Comparison of ENCODE assay signal across 1 cellular context in genomic region chr1:167515893-167516321, GRCh38.
A peak's percentile ranks its signal among the peaks of the same experiment; 100 is the strongest.
TF ChIP-seq lines count a peak whose summit lies in the region.

No MANE protein-coding gene starts in this region.

TF ChIP-seq in H1, 55 proteins besides CTCF, POLR2A, EP300 and RAD21:
- no peak for TF ChIP-seq POLR2AphosphoS5 (IDR thresholded peaks at IDR 0.05; ENCODE audit: low read depth, low read length)
- no peak for TF ChIP-seq CEBPB (IDR thresholded peaks at IDR 0.05; ENCODE audit: low read depth, low read length)
- TF ChIP-seq KDM1A (IDR thresholded peaks at IDR 0.05; ENCODE audit: borderline replicate concordance, low read length) = peak; percentile 91
- no peak for TF ChIP-seq ZNF274 (IDR thresholded peaks at IDR 0.05; ENCODE audit: borderline replicate concordance, extremely low read depth, low read length)
- TF ChIP-seq HDAC2 (IDR thresholded peaks at IDR 0.05; ENCODE audit: borderline replicate concordance in 1 of 2, low read depth in 2 of 2, low read length in 2 of 2) = peak in 1 of 2 experiments; percentile 75; a peak in 2 of 4 replicates
- no peak for TF ChIP-seq JUND (IDR thresholded peaks at IDR 0.05; ENCODE audit: low read length)
- no peak for TF ChIP-seq TBP (IDR thresholded peaks at IDR 0.05; ENCODE audit: low read depth, low read length)
- TF ChIP-seq MAFK (IDR thresholded peaks at IDR 0.05; ENCODE audit: low read depth, low read length) = no peak
